Comparison of ENCODE assay signal across 8 cellular contexts in genomic region chr7:76130661-76131060, GRCh38.
DNase-seq lines count a peak whose midpoint lies in the region; ATAC-seq and TF ChIP-seq lines count a peak whose summit lies in the region.
"Not testable (repeated sequence)": the region's sequence is repeated elsewhere in the genome, so short reads cannot be mapped to it uniquely, and the experiment has no call there.

No MANE protein-coding gene starts in this region.

- H3K56ac ChIP-seq in H9 (ENCODE audit: insufficient read length, low read depth, low read length) = not testable (repeated sequence)

- H3K4me2 ChIP-seq in H9 (ENCODE audit: insufficient read depth, insufficient read length, low read length); fibroblast of lung (ENCODE audit: extremely low read depth, insufficient read depth, low read length): not testable (repeated sequence)

- not testable (repeated sequence) for H3K9ac ChIP-seq in H9 (ENCODE audit: extremely low read depth, insufficient read length, low read length); fibroblast of lung (ENCODE audit: insufficient read depth, low read length)

- not testable (repeated sequence) for H3K4me1 ChIP-seq in H9 (ENCODE audit: insufficient read depth, low read length); RWPE2 (ENCODE audit: insufficient read depth, poor library complexity, severe bottlenecking); adrenal gland (replicated peaks in 1 of 2); fibroblast of lung (ENCODE audit: control insufficient read depth, extremely low read depth, insufficient read depth, low read length); left lung

- not testable (repeated sequence) for H2BK12ac ChIP-seq in H9 (ENCODE audit: insufficient read length, low read depth, low read length)

- in situ Hi-C loops in Caki2 (cut with HindIII; ENCODE audit: low pct_unique_long_range_greater_than_20kb, low sequenced_read_pairs) = not testable (repeated sequence)

- H3K18ac ChIP-seq in H9 (ENCODE audit: insufficient read length, low read depth, low read length) = not testable (repeated sequence)

- intact Hi-C loops in adrenal gland (cut with DNase I); left lung (cut with DNase I): not testable (repeated sequence)

- H3K23me2 ChIP-seq in H9 (ENCODE audit: insufficient read length, low read depth, low read length, poor library complexity, severe bottlenecking) = not testable (repeated sequence)

- not testable (repeated sequence) for H2BK120ac ChIP-seq in H9 (ENCODE audit: low read depth, low read length, poor library complexity, severe bottlenecking)

- not testable (repeated sequence) for H4K91ac ChIP-seq in H9 (ENCODE audit: insufficient read length, low read depth, low read length)

- ATAC-seq in RWPE2 (ENCODE audit: low read depth) = peak; percentile 89
- peak; percentile 85 for ATAC-seq in left lung
- peak; percentile 95 for ATAC-seq in stimulated activated naive CD8-positive, alpha-beta T cell treated with anti-CD3 and anti-CD28 coated beads, Interleukin-15, amount 100 ng/mL, for 72 hours

- H2AK5ac ChIP-seq in H9 (ENCODE audit: insufficient read length, low read length) = not testable (repeated sequence)

- not testable (repeated sequence) for H3K27me3 ChIP-seq in H9 (ENCODE audit: insufficient read depth, low read length); RWPE2 (ENCODE audit: insufficient read depth, poor library complexity, severe bottlenecking); adrenal gland; fibroblast of lung (ENCODE audit: control insufficient read depth, insufficient read depth, low read length); left lung

- H3K9me3 ChIP-seq in H9 (ENCODE audit: control insufficient read depth, low read depth, low read length); RWPE2 (ENCODE audit: severe bottlenecking); adrenal gland (replicated peaks in 1 of 3); fibroblast of lung (ENCODE audit: control insufficient read depth, insufficient read depth, low read depth, low read length); left lung: not testable (repeated sequence)

- H2AFZ ChIP-seq in H9 (ENCODE audit: low read length); fibroblast of lung (ENCODE audit: low read length): not testable (repeated sequence)

- H3K4ac ChIP-seq in H9 (ENCODE audit: low read depth, low read length) = not testable (repeated sequence)

- H3K4me3 Mint-ChIP-seq in H9; stimulated activated naive CD8-positive, alpha-beta T cell treated with anti-CD3 and anti-CD28 coated beads, Interleukin-15, amount 100 ng/mL, for 72 hours: not testable (repeated sequence)

- H3K14ac ChIP-seq in H9 (ENCODE audit: insufficient read depth, low read length) = not testable (repeated sequence)

- H4K20me1 ChIP-seq in H9 (ENCODE audit: control insufficient read depth, insufficient read depth, insufficient read length); fibroblast of lung (ENCODE audit: control insufficient read depth, extremely low read depth, insufficient read depth, low read length): not testable (repeated sequence)

- H2BK20ac ChIP-seq in H9 (ENCODE audit: low read depth, low read length, poor library complexity, severe bottlenecking) = not testable (repeated sequence)

- DNase-seq in Caki2 (ENCODE audit: low read depth) (peak; percentile 24), NCI-H1694 (lab: John Stamatoyannopoulos, UW) (peak; percentile 8), adrenal gland (peak in 6 of 7 donors; percentile 28 to 64 (median 46)), fibroblast of lung (ENCODE audit: low read depth in 2 of 2) (peak; percentile 42 to 71)
- not testable (repeated sequence) for DNase-seq in H9; RWPE2 (ENCODE audit: low spot score); left lung
- peak in 1 of 2 donors; percentile 35 for DNase-seq in stimulated activated naive CD8-positive, alpha-beta T cell treated with anti-CD3 and anti-CD28 coated beads, Interleukin-15, amount 100 ng/mL, for 72 hours

- not testable (repeated sequence) for H4K8ac ChIP-seq in H9 (replicated peaks; ENCODE audit: insufficient read length, low read depth, low read length)

- not testable (repeated sequence) for H3K4me1 Mint-ChIP-seq in H9
- peaks cover 24% of the 10 kb centered on the region for H3K4me1 Mint-ChIP-seq in stimulated activated naive CD8-positive, alpha-beta T cell treated with anti-CD3 and anti-CD28 coated beads, Interleukin-15, amount 100 ng/mL, for 72 hours

- not testable (repeated sequence) for H3K9me3 Mint-ChIP-seq in H9; stimulated activated naive CD8-positive, alpha-beta T cell treated with anti-CD3 and anti-CD28 coated beads, Interleukin-15, amount 100 ng/mL, for 72 hours

- H3K27ac Mint-ChIP-seq in H9; stimulated activated naive CD8-positive, alpha-beta T cell treated with anti-CD3 and anti-CD28 coated beads, Interleukin-15, amount 100 ng/mL, for 72 hours: not testable (repeated sequence)

- H3K27ac ChIP-seq in H9 (ENCODE audit: insufficient read length, low read depth, low read length); RWPE2 (ENCODE audit: poor library complexity, severe bottlenecking); adrenal gland; fibroblast of lung (ENCODE audit: insufficient read depth, low read length); left lung: not testable (repeated sequence)

- H2BK5ac ChIP-seq in H9 (ENCODE audit: insufficient read length, low read length) = not testable (repeated sequence)

- TF ChIP-seq CTCF in H9 (conservative IDR thresholded peaks at IDR 0.05) (peak; percentile 58), RWPE2 (IDR thresholded peaks at IDR 0.05; ENCODE audit: poor library complexity, severe bottlenecking) (peak; percentile 86), adrenal gland (IDR thresholded peaks at IDR 0.05) (peak; percentile 15 to 58 (median 42)), fibroblast of lung (conservative IDR thresholded peaks at IDR 0.05 in 1 of 2, IDR thresholded peaks at IDR 0.05 in 1 of 2; ENCODE audit: low read depth in 1 of 2, low read length in 2 of 2) (peak; percentile 51 to 57), left lung (IDR thresholded peaks at IDR 0.05) (peak in 1 of 2 donors; percentile 23)

- H3K79me1 ChIP-seq in H9 (ENCODE audit: insufficient read depth, low read depth, low read length, poor library complexity, severe bottlenecking) = not testable (repeated sequence)

- H3K4me3 ChIP-seq in RWPE2 (ENCODE audit: severe bottlenecking); adrenal gland; fibroblast of lung (replicated peaks in 1 of 4; ENCODE audit: control extremely low read depth in 1 of 4, insufficient read depth in 1 of 4, low read depth in 3 of 4, low read length in 4 of 4); left lung: not testable (repeated sequence)

- not testable (repeated sequence) for H3K36me3 Mint-ChIP-seq in H9 (ENCODE audit: insufficient read depth in 1 of 3, low read depth in 3 of 3)

- H2BK15ac ChIP-seq in H9 (ENCODE audit: low read depth, low read length) = not testable (repeated sequence)

- not testable (repeated sequence) for H3K79me2 ChIP-seq in H9 (ENCODE audit: insufficient read depth, low read length); fibroblast of lung (ENCODE audit: control insufficient read depth, insufficient read depth, low read length)

- H3T11ph ChIP-seq in H9 (ENCODE audit: low read length) = not testable (repeated sequence)

- H3K23ac ChIP-seq in H9 (ENCODE audit: insufficient read length, low read depth, low read length) = not testable (repeated sequence)

- not testable (repeated sequence) for TF ChIP-seq POLR2A in adrenal gland (IDR thresholded peaks at IDR 0.05)

- not testable (repeated sequence) for H4K5ac ChIP-seq in H9 (ENCODE audit: insufficient read length, low read depth, low read length)

- not testable (repeated sequence) for H3K36me3 ChIP-seq in RWPE2 (ENCODE audit: low read depth); adrenal gland (replicated peaks in 1 of 2); fibroblast of lung (ENCODE audit: control insufficient read depth, insufficient read depth, low read length); left lung

- not testable (repeated sequence) for H3K27me3 Mint-ChIP-seq in H9 (ENCODE audit: low read depth)
- H3K27me3 Mint-ChIP-seq in stimulated activated naive CD8-positive, alpha-beta T cell treated with anti-CD3 and anti-CD28 coated beads, Interleukin-15, amount 100 ng/mL, for 72 hours = peaks cover 21% of the 10 kb centered on the region
